ENCODE assay signal across 12 cellular contexts in the genomic region with DNA sequence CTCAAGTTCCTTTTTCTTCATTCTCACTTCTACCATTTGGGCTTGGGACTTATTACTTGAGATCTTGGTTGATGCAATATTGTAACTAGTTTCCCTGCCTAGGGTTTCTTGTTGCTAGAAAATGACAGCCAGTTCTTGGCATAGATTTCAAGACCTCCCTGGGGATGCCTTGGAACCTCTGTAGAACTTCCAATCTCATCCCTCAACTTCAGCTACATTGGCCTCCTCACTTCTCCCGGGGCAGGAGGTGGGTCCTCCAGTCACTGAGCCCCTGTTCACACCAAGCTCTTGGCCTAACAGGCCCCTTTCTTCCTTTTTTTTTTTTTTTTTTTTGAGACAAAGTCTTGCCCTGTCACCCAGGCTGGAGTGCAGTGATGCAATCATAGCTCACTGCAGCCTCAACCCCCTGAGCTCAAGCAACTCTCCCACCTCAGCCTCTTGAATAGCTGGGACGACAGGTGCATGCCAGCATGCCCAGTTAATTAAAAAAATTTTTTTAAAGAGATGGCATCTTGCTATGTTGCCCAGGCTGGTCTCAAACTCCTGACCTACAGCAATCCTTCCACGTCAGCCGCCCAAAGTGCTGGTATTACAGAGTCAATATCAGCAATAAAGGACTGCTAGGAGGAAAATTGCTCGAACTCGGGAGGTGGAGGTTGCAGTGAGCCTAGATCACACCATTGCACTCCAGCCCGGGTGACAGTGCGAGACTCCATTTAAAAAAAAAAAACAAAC. TPM values are rescaled to one million over a fixed set of nuclear protein-coding genes. Genes with fewer than 3 reads are reported as not detected.
DNase-seq lines count a peak whose midpoint lies in the region; ATAC-seq and TF ChIP-seq lines count a peak whose summit lies in the region.
"Had no signal": no experiment of that assay in that cellular context is flagged by ENCODE, and none has a peak within 500 bp of the region (broad histone marks: within the 10 kb centered on the region; RNA-seq: fewer than 3 reads in every experiment).

No MANE protein-coding gene starts in this region.

- 87% methylated on average over 8 of the region's 8 CpGs for WGBS in esophagus muscularis mucosa

- CTCF ChIA-PET in A673 (lab: Charles Lee): interaction anchor here (0.6 to 2.8 kb wide), 5 partner anchors 11 to 213 kb away, joined by 3 to 11 read pairs (median 8); no protein-coding TSS in a partner anchor
- CTCF ChIA-PET in CD8-positive, alpha-beta T cell (lab: Charles Lee): interaction anchor here (0.7 to 1.1 kb wide), 2 partner anchors 10 to 158 kb away, joined by 3 to 4 read pairs; no protein-coding TSS in a partner anchor

- no peak for TF ChIP-seq CTCF in A673 (conservative IDR thresholded peaks at IDR 0.05; ENCODE audit: low read depth, low read length)
- TF ChIP-seq CTCF in esophagus muscularis mucosa (IDR thresholded peaks at IDR 0.05): no peak
- no peak for TF ChIP-seq CTCF in omental fat pad (IDR thresholded peaks at IDR 0.05)
- no peak for TF ChIP-seq CTCF in CD8-positive, alpha-beta T cell (IDR thresholded peaks at IDR 0.05)

- H3K36me3 ChIP-seq in A673 (ENCODE audit: insufficient read depth, low read length, poor library complexity, severe bottlenecking): no peaks in the 10 kb centered on the region
- H3K36me3 ChIP-seq in esophagus muscularis mucosa: no peaks in the 10 kb centered on the region
- no peaks in the 10 kb centered on the region for H3K36me3 ChIP-seq in CD8-positive, alpha-beta T cell (ENCODE audit: insufficient read depth, low read length)

- ATAC-seq in omental fat pad (ENCODE audit: low FRiP score) (peak; percentile 20), T-helper 17 cell (no peak), HG02610 (IDR thresholded peaks at IDR 0.05; ENCODE audit: unreplicated experiment) (no peak)
- ATAC-seq in CD8-positive, alpha-beta T cell: no peak

- H3K27ac ChIP-seq in A673 (ENCODE audit: low read depth, low read length, poor library complexity, severe bottlenecking) (peak overlapping the region; percentile 47), esophagus muscularis mucosa (replicated peaks in 1 of 4) (peak overlapping the region in 3 of 4 donors; percentile 32 to 53 (median 53))
- H3K27ac ChIP-seq in CD8-positive, alpha-beta T cell (ENCODE audit: low read depth, low read length): no peak overlapping the region
- H3K27ac ChIP-seq: KMS-11, parathyroid adenoma had no signal

- H3K4me3 ChIP-seq in A673 (ENCODE audit: low read depth, low read length, poor library complexity, severe bottlenecking) (no peak overlapping the region), esophagus muscularis mucosa (no peak overlapping the region)
- no peak overlapping the region for H3K4me3 ChIP-seq in CD8-positive, alpha-beta T cell (ENCODE audit: low read depth, low read length)

- peaks cover 11% of the 10 kb centered on the region for H3K36me3 Mint-ChIP-seq in CD8-positive, alpha-beta T cell
- H3K36me3 Mint-ChIP-seq in T-helper 17 cell (ENCODE audit: low read depth): peaks cover 7% of the 10 kb centered on the region

- no peaks in the 10 kb centered on the region for H3K4me1 Mint-ChIP-seq in CD8-positive, alpha-beta T cell (ENCODE audit: low read depth)
- peaks cover 4% of the 10 kb centered on the region for H3K4me1 Mint-ChIP-seq in T-helper 17 cell

- H3K4me1 ChIP-seq in A673 (ENCODE audit: insufficient read depth, low read length, poor library complexity, severe bottlenecking) (peaks cover 12% of the 10 kb centered on the region), esophagus muscularis mucosa (peaks cover 6 to 15% (median 10%) of the 10 kb centered on the region in 4 donors)
- H3K4me1 ChIP-seq in CD8-positive, alpha-beta T cell (ENCODE audit: insufficient read depth, low read length): no peaks in the 10 kb centered on the region
- H3K4me1 ChIP-seq: parathyroid adenoma had no signal

- no TSS peak for BruUV-seq in A673 (replicated peaks; lab: Mats Ljungman, UMichigan)

- POLR2A ChIA-PET in A673 (lab: Charles Lee; ENCODE audit: low non-redundant PET): interaction anchor here (0.6 kb wide), 1 partner anchor 39 kb away, joined by 3 read pairs; no protein-coding TSS in a partner anchor
- POLR2A ChIA-PET in CD8-positive, alpha-beta T cell (lab: Charles Lee): no interaction called here

- H3K27ac Mint-ChIP-seq in CD8-positive, alpha-beta T cell: no peak overlapping the region
- no peak overlapping the region for H3K27ac Mint-ChIP-seq in T-helper 17 cell

- peak; percentile 43 for DNase-seq in A673 (ENCODE audit: low spot score)
- peak; percentile 86 for DNase-seq in NOMO-1 treated with DMSO at 0.1 percent for 48 hours (lab: John Stamatoyannopoulos, UW; ENCODE audit: unreplicated experiment)
- no peak for DNase-seq in esophagus muscularis mucosa (ENCODE audit: extremely low spot score)
- DNase-seq in omental fat pad (ENCODE audit: low spot score): no peak
- DNase-seq in CD8-positive, alpha-beta T cell: no peak
- no peak for DNase-seq in NCI-H2081 treated with DMSO at 0.1 percent for 48 hours (lab: John Stamatoyannopoulos, UW)
- no peak for DNase-seq in T-helper 17 cell
- DNase-seq: NCI-H510A; stimulated activated CD4-positive, alpha-beta T cell treated with anti-CD3 and anti-CD28 coated beads, Interleukin-4, amount 100 ng/mL, for 24 hours had no signal

- intact Hi-C loops in A673 (cut with micrococcal nuclease; ENCODE audit: unreplicated experiment) (loop anchor here (1.0 to 5.0 kb wide), 4 partner anchors 71 to 209 kb away; partner anchors contain the start of gene BACH1), esophagus muscularis mucosa (cut with DNase I) (loop anchor here (2.0 to 5.0 kb wide), 3 partner anchors 134 to 207 kb away; partner anchors contain the start of gene BACH1)
- intact Hi-C loops in CD8-positive, alpha-beta T cell (cut with DNase I, micrococcal nuclease): loop anchor here in 1 of 2 experiments (1.0 to 2.0 kb wide), 2 partner anchors 185 to 209 kb away; no protein-coding TSS in a partner anchor

- H3K9me3 ChIP-seq in A673 (ENCODE audit: low read depth, low read length, poor library complexity, severe bottlenecking) (no peaks in the 10 kb centered on the region), esophagus muscularis mucosa (no peaks in the 10 kb centered on the region), T-helper 17 cell (ENCODE audit: control insufficient read depth, low read length, poor library complexity, severe bottlenecking) (no peaks in the 10 kb centered on the region)
- no peaks in the 10 kb centered on the region for H3K9me3 ChIP-seq in CD8-positive, alpha-beta T cell (ENCODE audit: low read length)

- TF ChIP-seq POLR2A in esophagus muscularis mucosa (IDR thresholded peaks at IDR 0.05; ENCODE audit: low read depth): no peak

- no peak overlapping the region for H3K4me3 Mint-ChIP-seq in CD8-positive, alpha-beta T cell
- H3K4me3 Mint-ChIP-seq in T-helper 17 cell: no peak overlapping the region

- H3K9me3 Mint-ChIP-seq in CD8-positive, alpha-beta T cell: no peaks in the 10 kb centered on the region

- no peaks in the 10 kb centered on the region for H3K27me3 Mint-ChIP-seq in CD8-positive, alpha-beta T cell (ENCODE audit: low read depth)
- no peaks in the 10 kb centered on the region for H3K27me3 Mint-ChIP-seq in T-helper 17 cell

- H3K27me3 ChIP-seq in A673 (replicated peaks; ENCODE audit: insufficient read depth, low read depth, low read length, poor library complexity) (no peaks in the 10 kb centered on the region), esophagus muscularis mucosa (no peaks in the 10 kb centered on the region)
- H3K27me3 ChIP-seq in CD8-positive, alpha-beta T cell (ENCODE audit: insufficient read depth, low read length): no peaks in the 10 kb centered on the region

- TF ChIP-seq EP300 in esophagus muscularis mucosa (IDR thresholded peaks at IDR 0.05): no peak

RNA-seq across cellular contexts. Expression of gene MAP3K7CL, which starts 33.1 kb away (rescaled TPM):
- 2.2 and 3.1 TPM in 2 replicates for total RNA-seq in A673 (2021)
- total RNA-seq in esophagus muscularis mucosa: 1 to 10 TPM; 1.6 to 2.8 (median 1.9) TPM
- 1 to 10 TPM; 5.1 to 7.1 (median 5.9) TPM for total RNA-seq in omental fat pad
- total RNA-seq in CD8-positive, alpha-beta T cell: 1 to 10 TPM; 2.3 to 2.9 TPM
- total RNA-seq in T-helper 17 cell: 10 to 100 TPM; 11.6 to 85.3 TPM

Comparison
In these comparisons a context has a peak if more than half of its experiments do, and no peak if none do; other contexts are left out.
1. DNase-seq: peak in A673 (single experiment) and NOMO-1 treated with DMSO at 0.1 percent for 48 hours (single experiment); none in esophagus muscularis mucosa (single experiment), omental fat pad (single experiment), CD8-positive, alpha-beta T cell (0 of 7), NCI-H2081 treated with DMSO at 0.1 percent for 48 hours (single experiment) and T-helper 17 cell (0 of 3).